ENCODE assay signal across 27 cellular contexts in the genomic region with DNA sequence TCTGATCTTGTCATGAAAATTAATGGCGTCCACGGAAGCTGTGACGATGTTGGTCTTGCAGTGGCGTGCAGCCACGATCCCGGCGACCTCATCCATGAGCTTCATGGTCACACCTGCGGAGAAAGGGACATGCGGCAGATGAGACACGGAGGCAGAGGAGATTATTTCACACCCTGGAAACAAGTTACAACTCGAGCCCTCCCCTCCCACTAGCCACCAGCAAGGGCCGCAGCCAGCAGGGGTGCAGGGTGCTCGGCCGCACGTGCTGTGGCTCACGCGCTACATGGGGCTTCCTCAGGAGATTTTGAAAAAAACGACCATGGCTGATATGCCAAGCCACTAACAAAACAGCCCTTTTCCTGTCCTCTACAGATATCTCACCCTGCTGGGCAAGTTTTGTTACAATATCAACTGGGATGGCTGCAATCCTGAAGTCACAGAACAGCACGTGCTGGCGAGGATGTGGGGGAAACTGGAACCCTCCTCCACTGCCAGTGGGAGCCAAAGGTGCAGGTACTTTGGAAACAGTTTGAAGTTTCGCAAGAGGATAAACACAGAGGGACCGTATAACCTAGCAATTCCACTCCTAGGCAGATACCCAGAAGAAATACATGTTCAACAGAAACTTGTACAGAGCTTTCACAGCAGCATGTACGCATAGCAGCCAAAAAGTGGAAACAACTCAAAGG. TPM values are rescaled to one million over a fixed set of nuclear protein-coding genes. Genes with fewer than 3 reads are reported as not detected.
DNase-seq lines count a peak whose midpoint lies in the region; ATAC-seq and TF ChIP-seq lines count a peak whose summit lies in the region.
"Had no signal": no experiment of that assay in that cellular context is flagged by ENCODE, and none has a peak within 500 bp of the region (broad histone marks: within the 10 kb centered on the region; RNA-seq: fewer than 3 reads in every experiment).

No MANE protein-coding gene starts in this region.

- CTCF ChIA-PET in IMR-90 (lab: Yijun Ruan, JAX) = interaction anchor here (1.1 kb wide), 1 partner anchor 19 kb away, joined by 3 read pairs; no protein-coding TSS in a partner anchor
- CTCF ChIA-PET in naive thymus-derived CD4-positive, alpha-beta T cell (lab: Charles Lee) = no interaction called here

- peaks cover 0 to 16% (median 5%) of the 10 kb centered on the region in 7 donors for H3K4me1 Mint-ChIP-seq in naive thymus-derived CD4-positive, alpha-beta T cell
- H3K4me1 Mint-ChIP-seq: naive B cell had no signal

- in situ Hi-C loops in IMR-90 (cut with MboI; ENCODE audit: low sequenced_read_pairs) = no loop called here

- WGBS in IMR-90 (ENCODE audit: extremely low coverage in 2 of 2, insufficient read length in 1 of 2), 2 experiments = 85% methylated on average over 7 of the region's 23 CpGs; no CpG with 5 or more reads in 1 of the 2 experiments

- H3K27ac ChIP-seq in IMR-90 (ENCODE audit: insufficient read depth, low read length) = no peak overlapping the region
- H3K27ac ChIP-seq in VCaP = peak overlapping the region; percentile 38; the same call in 1 of the 2 replicates
- H3K27ac ChIP-seq in naive thymus-derived CD4-positive, alpha-beta T cell (ENCODE audit: low read depth, low read length) = no peak overlapping the region
- H3K27ac ChIP-seq: pancreas, PC-9, uterus had no signal

- no peak for TF ChIP-seq RAD21 in IMR-90 (IDR thresholded peaks at IDR 0.05; ENCODE audit: low read length)

- TF ChIP-seq CTCF in IMR-90 (conservative IDR thresholded peaks at IDR 0.05; ENCODE audit: low read depth, low read length) (no peak), VCaP (conservative IDR thresholded peaks at IDR 0.05) (no peak)

- H3K27ac Mint-ChIP-seq in naive thymus-derived CD4-positive, alpha-beta T cell = peak overlapping the region in 2 of 9 donors; percentile 12 to 74
- H3K27ac Mint-ChIP-seq: activated naive CD8-positive, alpha-beta T cell treated with anti-CD3 and anti-CD28 coated beads, Interleukin-2, amount 10 ng/mL, durations not matched to agents 7 days and 5 days; activated T-helper 2 cell treated with anti-CD3 and anti-CD28 coated beads, Interferon-gamma antibody, Interleukin-2, Interleukin-4, amounts not matched to agents 10 μg/mL and 5 μg/mL and 100 μg/mL, durations not matched to agents 14 hours and 24 hours and 36 hours; naive B cell; T-cell had no signal

- no peak overlapping the region for H2AK5ac ChIP-seq in IMR-90 (ENCODE audit: low read depth, low read length)

- dilution Hi-C loops in IMR-90 (cut with HindIII; ENCODE audit: low sequenced_read_pairs, unreplicated experiment) = no loop called here

- H3K4ac ChIP-seq in IMR-90 (ENCODE audit: low read depth, low read length) = no peak overlapping the region

- H4K20me1 ChIP-seq in IMR-90 (ENCODE audit: insufficient read depth, low read length) = no peaks in the 10 kb centered on the region

- no peak overlapping the region for H3K23ac ChIP-seq in IMR-90 (ENCODE audit: low read depth, low read length)

- H3K9me3 ChIP-seq in IMR-90 (ENCODE audit: control insufficient read depth, insufficient read depth, low read length) = no peaks in the 10 kb centered on the region
- no peaks in the 10 kb centered on the region for H3K9me3 ChIP-seq in naive thymus-derived CD4-positive, alpha-beta T cell (ENCODE audit: control insufficient read depth in 2 of 3, low read length in 3 of 3)
- H3K9me3 ChIP-seq: pancreas, uterus had no signal

- H3K36me3 Mint-ChIP-seq in naive thymus-derived CD4-positive, alpha-beta T cell = peaks cover 0 to 13% (median 3%) of the 10 kb centered on the region in 5 donors
- H3K36me3 Mint-ChIP-seq: naive B cell had no signal

- no peak overlapping the region for H4K8ac ChIP-seq in IMR-90 (ENCODE audit: low read depth in 2 of 2, low read length in 2 of 2)

- no peak overlapping the region for H4K91ac ChIP-seq in IMR-90 (ENCODE audit: insufficient read depth, low read depth, low read length)

- H2AFZ ChIP-seq in IMR-90 (replicated peaks; ENCODE audit: low read length, poor library complexity) = no peak overlapping the region
- H2AFZ ChIP-seq: PC-9 had no signal

- H3K14ac ChIP-seq in IMR-90 (replicated peaks; ENCODE audit: low read depth, low read length) = no peak overlapping the region

- peaks cover 2 to 10% of the 10 kb centered on the region in 2 experiments; a peak in 2 of 4 replicates for H3K79me1 ChIP-seq in IMR-90 (ENCODE audit: low read depth in 1 of 2, low read length in 2 of 2)

- H3K4me2 ChIP-seq in IMR-90 (ENCODE audit: low read depth, low read length) = no peak overlapping the region
- H3K4me2 ChIP-seq: PC-9 had no signal

- ATAC-seq in IMR-90 (ENCODE audit: low read depth) (no peak), GM19455 (IDR thresholded peaks at IDR 0.05; ENCODE audit: unreplicated experiment) (no peak)
- peak; percentile 54 for ATAC-seq in naive thymus-derived CD4-positive, alpha-beta T cell
- ATAC-seq: pancreas, sciatic nerve had no signal

- H2AK9ac ChIP-seq in IMR-90 (replicated peaks; ENCODE audit: low read depth, low read length, poor library complexity) = no peak overlapping the region

- no peak for TF ChIP-seq POLR2A in IMR-90 (IDR thresholded peaks at IDR 0.05; ENCODE audit: low read depth, low read length)

- H3K27me3 Mint-ChIP-seq in naive thymus-derived CD4-positive, alpha-beta T cell = no peaks in the 10 kb centered on the region
- H3K27me3 Mint-ChIP-seq: activated naive CD8-positive, alpha-beta T cell treated with anti-CD3 and anti-CD28 coated beads, Interleukin-2, amount 10 ng/mL, durations not matched to agents 7 days and 5 days; naive B cell; T-cell had no signal

- H3K56ac ChIP-seq in IMR-90 (ENCODE audit: extremely low read depth, insufficient read depth, low read length) = no peak overlapping the region

- no peak overlapping the region for H2BK15ac ChIP-seq in IMR-90 (ENCODE audit: low read depth, low read length)

- POLR2A ChIA-PET in IMR-90 (lab: Charles Lee; ENCODE audit: unreplicated experiment) = no interaction called here
- POLR2A ChIA-PET in naive thymus-derived CD4-positive, alpha-beta T cell (lab: Charles Lee) = no interaction called here

- peaks cover 5% of the 10 kb centered on the region; the same call in 1 of the 2 replicates for H3K9me1 ChIP-seq in IMR-90 (ENCODE audit: insufficient read depth, low read length)

- no peak overlapping the region for H2BK20ac ChIP-seq in IMR-90 (ENCODE audit: low read depth, low read length)

- H3K4me3 Mint-ChIP-seq in naive thymus-derived CD4-positive, alpha-beta T cell = no peak overlapping the region
- H3K4me3 Mint-ChIP-seq: activated naive CD8-positive, alpha-beta T cell treated with anti-CD3 and anti-CD28 coated beads, Interleukin-2, amount 10 ng/mL, durations not matched to agents 7 days and 5 days; naive B cell; T-cell had no signal

- peaks cover 2% of the 10 kb centered on the region; the same call in 1 of the 2 replicates for H3K36me3 ChIP-seq in IMR-90 (ENCODE audit: control insufficient read depth, insufficient read depth, low read length)
- peaks cover 0 to 4% (median 0%) of the 10 kb centered on the region in 3 experiments for H3K36me3 ChIP-seq in naive thymus-derived CD4-positive, alpha-beta T cell (ENCODE audit: control insufficient read depth in 2 of 3, insufficient read depth in 3 of 3, low read length in 3 of 3)
- H3K36me3 ChIP-seq: pancreas, uterus had no signal

- intact Hi-C loops in IMR-90 (cut with micrococcal nuclease) = no loop called here
- intact Hi-C loops in naive thymus-derived CD4-positive, alpha-beta T cell (cut with micrococcal nuclease) = no loop called here

- H3K9me3 Mint-ChIP-seq in naive thymus-derived CD4-positive, alpha-beta T cell = no peaks in the 10 kb centered on the region
- H3K9me3 Mint-ChIP-seq: activated naive CD8-positive, alpha-beta T cell treated with anti-CD3 and anti-CD28 coated beads, Interleukin-2, amount 10 ng/mL, durations not matched to agents 7 days and 5 days; activated T-helper 2 cell treated with anti-CD3 and anti-CD28 coated beads, Interferon-gamma antibody, Interleukin-2, Interleukin-4, amounts not matched to agents 10 μg/mL and 5 μg/mL and 100 μg/mL, durations not matched to agents 14 hours and 24 hours and 36 hours; naive B cell; T-cell had no signal

- no peak overlapping the region for H2BK120ac ChIP-seq in IMR-90 (ENCODE audit: low read depth, low read length)

- H2BK5ac ChIP-seq in IMR-90 (ENCODE audit: low read depth, low read length, poor library complexity, severe bottlenecking) = no peak overlapping the region

- H3K18ac ChIP-seq in IMR-90 (ENCODE audit: low read depth, low read length) = no peak overlapping the region

- no peaks in the 10 kb centered on the region for H3K4me1 ChIP-seq in IMR-90 (ENCODE audit: control insufficient read depth, insufficient read depth, low read length)
- no peaks in the 10 kb centered on the region for H3K4me1 ChIP-seq in naive thymus-derived CD4-positive, alpha-beta T cell (ENCODE audit: control insufficient read depth in 2 of 2, insufficient read depth in 2 of 2, low read length in 2 of 2)
- H3K4me1 ChIP-seq: pancreas, uterus had no signal

- H4K5ac ChIP-seq in IMR-90 (ENCODE audit: low read depth, low read length) = no peak overlapping the region

- no peaks in the 10 kb centered on the region for H3K27me3 ChIP-seq in IMR-90 (ENCODE audit: control insufficient read depth, insufficient read depth, low read length)
- no peaks in the 10 kb centered on the region for H3K27me3 ChIP-seq in naive thymus-derived CD4-positive, alpha-beta T cell (ENCODE audit: control insufficient read depth in 2 of 2, insufficient read depth in 2 of 2, low read length in 2 of 2)
- H3K27me3 ChIP-seq: pancreas, uterus had no signal

- DNase-seq in IMR-90 (no peak), NOMO-1 treated with DMSO at 0.1 percent for 48 hours (lab: John Stamatoyannopoulos, UW; ENCODE audit: unreplicated experiment) (no peak), RKO (ENCODE audit: low spot score) (no peak), C1 segment of cervical spinal cord (lab: John Stamatoyannopoulos, UW) (no peak)
- no peak for DNase-seq in naive thymus-derived CD4-positive, alpha-beta T cell
- DNase-seq: activated CD8-positive, alpha-beta memory T cell treated with anti-CD3 and anti-CD28 coated beads, Interleukin-2, amount 50 U/mL, for 48 hours; activated naive CD8-positive, alpha-beta T cell treated with anti-CD3 and anti-CD28 coated beads, Interleukin-2, amount 10 ng/mL, durations not matched to agents 7 days and 5 days; DMS53; GDM1; HCEC 1CT; Karpas-422; left cardiac atrium; mesenchymal stem cell; naive B cell; NCI-H1092 treated with DMSO at 0.1 percent for 48 hours; NCI-H2081; NCI-H82; pancreas; PC-9; uterus had no signal

- H3K4me3 ChIP-seq in IMR-90 (ENCODE audit: insufficient read depth, low read depth, low read length) = no peak overlapping the region
- H3K4me3 ChIP-seq in naive thymus-derived CD4-positive, alpha-beta T cell (ENCODE audit: low read length) = no peak overlapping the region
- H3K4me3 ChIP-seq: pancreas, PC-9, uterus had no signal

- no TSS peak for BruUV-seq in IMR-90 (replicated peaks; lab: Mats Ljungman, UMichigan)

- no peak overlapping the region for H3K9ac ChIP-seq in IMR-90 (ENCODE audit: low read depth, low read length)

RNA-seq across cellular contexts. Expression of a gene that starts 34.1 kb away (rescaled TPM):
- 1.7 and 1.8 TPM in 2 replicates for total RNA-seq in IMR-90 (2012; rRNA removed)
- polyA plus RNA-seq in IMR-90 (2012; rRNA removed) = 5.2 and 6.5 TPM in 2 replicates
- polyA plus RNA-seq in IMR-90 (2012; cell fraction: cytosol; rRNA removed) = 4.8 and 9.2 TPM in 2 replicates
- polyA plus RNA-seq in IMR-90 (2012; cell fraction: nucleus; rRNA removed; ENCODE audit: low replicate concordance) = 11.6 and 25.5 TPM in 2 replicates
- total RNA-seq in naive thymus-derived CD4-positive, alpha-beta T cell = 1 to 10 TPM in 2 of 5 experiments, under 1 TPM in 3; 0.27 to 2.9 (median 0.59) TPM
- polyA plus RNA-seq in naive thymus-derived CD4-positive, alpha-beta T cell = not detected

RNA-seq across cellular contexts. Expression of a gene that starts 51.0 kb away (rescaled TPM):
- total RNA-seq in IMR-90 (2012; rRNA removed) = not detected in 2 replicates
- polyA plus RNA-seq in IMR-90 (2012; rRNA removed) = not detected in 2 replicates
- not detected in 2 replicates for polyA plus RNA-seq in IMR-90 (2012; cell fraction: cytosol; rRNA removed)
- polyA plus RNA-seq in IMR-90 (2012; cell fraction: nucleus; rRNA removed; ENCODE audit: low replicate concordance) = not detected in 2 replicates
- not detected for total RNA-seq in naive thymus-derived CD4-positive, alpha-beta T cell
- polyA plus RNA-seq in naive thymus-derived CD4-positive, alpha-beta T cell = not detected
- total RNA-seq: activated naive CD8-positive, alpha-beta T cell treated with anti-CD3 and anti-CD28 coated beads, Interleukin-2, amount 10 ng/mL, durations not matched to agents 7 days and 5 days; activated T-helper 2 cell treated with anti-CD3 and anti-CD28 coated beads, Interferon-gamma antibody, Interleukin-2, Interleukin-4, amounts not matched to agents 10 μg/mL and 5 μg/mL and 100 μg/mL, durations not matched to agents 14 hours and 24 hours and 36 hours; fibroblast of lung; glomerular endothelial cell; left cardiac atrium; pancreas; PC-9; sciatic nerve; T-cell; uterus had no signal
- polyA plus RNA-seq: fibroblast of lung, pancreas had no signal

RNA-seq across cellular contexts. Expression of a gene that starts 59.2 kb away (rescaled TPM):
- total RNA-seq in IMR-90 (2012; rRNA removed) = 53.9 and 61.7 TPM in 2 replicates
- polyA plus RNA-seq in IMR-90 (2012; rRNA removed) = 36.4 and 37.2 TPM in 2 replicates
- 23.0 and 23.1 TPM in 2 replicates for polyA plus RNA-seq in IMR-90 (2012; cell fraction: cytosol; rRNA removed)
- 8.0 and 15.4 TPM in 2 replicates for polyA plus RNA-seq in IMR-90 (2012; cell fraction: nucleus; rRNA removed; ENCODE audit: low replicate concordance)
- total RNA-seq in naive thymus-derived CD4-positive, alpha-beta T cell = 10 to 100 TPM in 3 of 5 experiments, 1 to 10 TPM in 2; 4.6 to 46.1 (median 16.3) TPM
- polyA plus RNA-seq in naive thymus-derived CD4-positive, alpha-beta T cell = 10 to 100 TPM; 12.9 to 14.3 TPM
